Comparison of ENCODE assay signal across 1 cellular context in the genomic region with DNA sequence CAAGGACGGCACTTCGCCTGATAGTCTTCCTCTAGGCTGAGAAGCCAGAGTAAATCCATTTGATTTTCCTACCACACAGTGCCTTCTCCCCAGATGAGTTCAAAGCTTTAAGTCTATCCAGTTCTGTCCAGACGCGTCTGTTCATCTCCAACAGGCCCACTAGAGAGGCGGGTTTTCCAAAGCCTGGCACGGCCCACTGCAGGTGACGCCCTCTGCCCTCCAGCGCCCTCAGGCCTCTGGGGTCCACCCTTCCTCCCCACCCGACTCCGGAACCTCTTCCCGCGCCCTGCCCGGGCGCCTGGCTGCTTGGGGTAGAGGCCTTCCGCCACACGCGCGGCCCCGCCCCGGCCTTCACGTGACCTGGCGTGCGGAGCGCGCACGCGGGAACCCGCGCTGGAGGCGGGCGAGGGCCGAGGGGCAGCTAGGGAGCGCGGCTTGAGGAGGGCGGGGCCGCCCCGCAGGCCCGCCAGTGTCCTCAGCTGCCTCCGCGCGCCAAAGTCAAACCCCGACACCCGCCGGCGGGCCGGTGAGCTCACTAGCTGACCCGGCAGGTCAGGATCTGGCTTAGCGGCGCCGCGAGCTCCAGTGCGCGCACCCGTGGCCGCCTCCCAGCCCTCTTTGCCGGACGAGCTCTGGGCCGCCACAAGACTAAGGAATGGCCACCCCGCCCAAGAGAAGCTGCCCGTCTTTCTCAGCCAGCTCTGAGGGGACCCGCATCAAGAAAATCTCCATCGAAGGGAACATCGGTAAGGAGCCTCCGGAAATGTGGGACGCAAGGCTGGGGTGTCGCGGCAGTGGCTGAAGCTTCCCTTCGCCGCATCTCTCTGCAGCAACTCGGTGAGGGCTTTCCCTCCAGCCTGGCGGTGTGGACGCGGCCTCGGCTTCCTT.
TF ChIP-seq lines count a peak whose summit lies in the region.

Gene DCK (plus strand): TSS at position 469 of the 888 bp plus-strand sequence. CDS start 187 bp downstream, at position 656.

TF ChIP-seq in K562, 482 proteins besides CTCF, POLR2A, EP300 and RAD21 (continued from another document and continues in another):
- TF ChIP-seq, protein P1, sequence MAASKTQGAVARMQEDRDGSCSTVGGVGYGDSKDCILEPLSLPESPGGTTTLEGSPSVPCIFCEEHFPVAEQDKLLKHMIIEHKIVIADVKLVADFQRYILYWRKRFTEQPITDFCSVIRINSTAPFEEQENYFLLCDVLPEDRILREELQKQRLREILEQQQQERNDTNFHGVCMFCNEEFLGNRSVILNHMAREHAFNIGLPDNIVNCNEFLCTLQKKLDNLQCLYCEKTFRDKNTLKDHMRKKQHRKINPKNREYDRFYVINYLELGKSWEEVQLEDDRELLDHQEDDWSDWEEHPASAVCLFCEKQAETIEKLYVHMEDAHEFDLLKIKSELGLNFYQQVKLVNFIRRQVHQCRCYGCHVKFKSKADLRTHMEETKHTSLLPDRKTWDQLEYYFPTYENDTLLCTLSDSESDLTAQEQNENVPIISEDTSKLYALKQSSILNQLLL (CRISPR knock-in tag; IDR thresholded peaks at IDR 0.05; ENCODE audit: borderline replicate concordance), result no peak
- TF ChIP-seq MAFG (tag; conservative IDR thresholded peaks at IDR 0.05), result no peak
- TF ChIP-seq, protein P2, sequence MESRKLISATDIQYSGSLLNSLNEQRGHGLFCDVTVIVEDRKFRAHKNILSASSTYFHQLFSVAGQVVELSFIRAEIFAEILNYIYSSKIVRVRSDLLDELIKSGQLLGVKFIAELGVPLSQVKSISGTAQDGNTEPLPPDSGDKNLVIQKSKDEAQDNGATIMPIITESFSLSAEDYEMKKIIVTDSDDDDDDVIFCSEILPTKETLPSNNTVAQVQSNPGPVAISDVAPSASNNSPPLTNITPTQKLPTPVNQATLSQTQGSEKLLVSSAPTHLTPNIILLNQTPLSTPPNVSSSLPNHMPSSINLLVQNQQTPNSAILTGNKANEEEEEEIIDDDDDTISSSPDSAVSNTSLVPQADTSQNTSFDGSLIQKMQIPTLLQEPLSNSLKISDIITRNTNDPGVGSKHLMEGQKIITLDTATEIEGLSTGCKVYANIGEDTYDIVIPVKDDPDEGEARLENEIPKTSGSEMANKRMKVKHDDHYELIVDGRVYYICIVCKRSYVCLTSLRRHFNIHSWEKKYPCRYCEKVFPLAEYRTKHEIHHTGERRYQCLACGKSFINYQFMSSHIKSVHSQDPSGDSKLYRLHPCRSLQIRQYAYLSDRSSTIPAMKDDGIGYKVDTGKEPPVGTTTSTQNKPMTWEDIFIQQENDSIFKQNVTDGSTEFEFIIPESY (CRISPR knock-in tag; IDR thresholded peaks at IDR 0.05), result peak; percentile 23; the same call in 1 of the 2 replicates
- no peak for TF ChIP-seq XRCC3 (IDR thresholded peaks at IDR 0.05)
- TF ChIP-seq HIVEP1 (CRISPR knock-in tag; IDR thresholded peaks at IDR 0.05), result no peak
- peak; percentile 95 for TF ChIP-seq POLR2G (IDR thresholded peaks at IDR 0.05; ENCODE audit: low read depth, low read length)
- no peak for TF ChIP-seq ZNF398 (CRISPR knock-in tag; IDR thresholded peaks at IDR 0.05)
- no peak for TF ChIP-seq RUNX1 (IDR thresholded peaks at IDR 0.05; ENCODE audit: low read depth)
- no peak for TF ChIP-seq ZNF785 (CRISPR knock-in tag; IDR thresholded peaks at IDR 0.05)
- no peak for TF ChIP-seq MTF1 (CRISPR knock-in tag; IDR thresholded peaks at IDR 0.05; ENCODE audit: borderline replicate concordance)
- TF ChIP-seq, protein P3, sequence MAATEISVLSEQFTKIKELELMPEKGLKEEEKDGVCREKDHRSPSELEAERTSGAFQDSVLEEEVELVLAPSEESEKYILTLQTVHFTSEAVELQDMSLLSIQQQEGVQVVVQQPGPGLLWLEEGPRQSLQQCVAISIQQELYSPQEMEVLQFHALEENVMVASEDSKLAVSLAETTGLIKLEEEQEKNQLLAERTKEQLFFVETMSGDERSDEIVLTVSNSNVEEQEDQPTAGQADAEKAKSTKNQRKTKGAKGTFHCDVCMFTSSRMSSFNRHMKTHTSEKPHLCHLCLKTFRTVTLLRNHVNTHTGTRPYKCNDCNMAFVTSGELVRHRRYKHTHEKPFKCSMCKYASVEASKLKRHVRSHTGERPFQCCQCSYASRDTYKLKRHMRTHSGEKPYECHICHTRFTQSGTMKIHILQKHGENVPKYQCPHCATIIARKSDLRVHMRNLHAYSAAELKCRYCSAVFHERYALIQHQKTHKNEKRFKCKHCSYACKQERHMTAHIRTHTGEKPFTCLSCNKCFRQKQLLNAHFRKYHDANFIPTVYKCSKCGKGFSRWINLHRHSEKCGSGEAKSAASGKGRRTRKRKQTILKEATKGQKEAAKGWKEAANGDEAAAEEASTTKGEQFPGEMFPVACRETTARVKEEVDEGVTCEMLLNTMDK (IDR thresholded peaks at IDR 0.05; ENCODE audit: borderline replicate concordance, insufficient read depth, low read depth, low read length, poor library complexity, severe bottlenecking), result no peak
- no peak for TF ChIP-seq ZNF274 (IDR thresholded peaks at IDR 0.05; ENCODE audit: borderline replicate concordance, low read depth, low read length)
- TF ChIP-seq ZNF174 (CRISPR knock-in tag; IDR thresholded peaks at IDR 0.05), result no peak
- no peak; the same call in 1 of the 2 replicates for TF ChIP-seq REST (CRISPR knock-in tag; IDR thresholded peaks at IDR 0.05; ENCODE audit: low read depth)
- peak; percentile 81 for TF ChIP-seq ELF1 (tag; IDR thresholded peaks at IDR 0.05)
- peak; percentile 76; the same call in 1 of the 2 replicates for TF ChIP-seq ELF2 (CRISPR knock-in tag; IDR thresholded peaks at IDR 0.05)
- 0 out of 2 replicates have a peak, but pooled peaks have one; percentile 11 for TF ChIP-seq ARID1B (IDR thresholded peaks at IDR 0.05)
- no peak for TF ChIP-seq TGIF2 (CRISPR knock-in tag; IDR thresholded peaks at IDR 0.05)
- TF ChIP-seq TFAP4 (CRISPR knock-in tag; IDR thresholded peaks at IDR 0.05; ENCODE audit: borderline replicate concordance), result peak; percentile 91; the same call in 1 of the 2 replicates
- TF ChIP-seq, protein P4, sequence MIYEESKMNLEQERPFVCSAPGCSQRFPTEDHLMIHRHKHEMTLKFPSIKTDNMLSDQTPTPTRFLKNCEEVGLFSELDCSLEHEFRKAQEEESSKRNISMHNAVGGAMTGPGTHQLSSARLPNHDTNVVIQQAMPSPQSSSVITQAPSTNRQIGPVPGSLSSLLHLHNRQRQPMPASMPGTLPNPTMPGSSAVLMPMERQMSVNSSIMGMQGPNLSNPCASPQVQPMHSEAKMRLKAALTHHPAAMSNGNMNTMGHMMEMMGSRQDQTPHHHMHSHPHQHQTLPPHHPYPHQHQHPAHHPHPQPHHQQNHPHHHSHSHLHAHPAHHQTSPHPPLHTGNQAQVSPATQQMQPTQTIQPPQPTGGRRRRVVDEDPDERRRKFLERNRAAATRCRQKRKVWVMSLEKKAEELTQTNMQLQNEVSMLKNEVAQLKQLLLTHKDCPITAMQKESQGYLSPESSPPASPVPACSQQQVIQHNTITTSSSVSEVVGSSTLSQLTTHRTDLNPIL (CRISPR knock-in tag; IDR thresholded peaks at IDR 0.05), result no peak
- TF ChIP-seq, protein P5, sequence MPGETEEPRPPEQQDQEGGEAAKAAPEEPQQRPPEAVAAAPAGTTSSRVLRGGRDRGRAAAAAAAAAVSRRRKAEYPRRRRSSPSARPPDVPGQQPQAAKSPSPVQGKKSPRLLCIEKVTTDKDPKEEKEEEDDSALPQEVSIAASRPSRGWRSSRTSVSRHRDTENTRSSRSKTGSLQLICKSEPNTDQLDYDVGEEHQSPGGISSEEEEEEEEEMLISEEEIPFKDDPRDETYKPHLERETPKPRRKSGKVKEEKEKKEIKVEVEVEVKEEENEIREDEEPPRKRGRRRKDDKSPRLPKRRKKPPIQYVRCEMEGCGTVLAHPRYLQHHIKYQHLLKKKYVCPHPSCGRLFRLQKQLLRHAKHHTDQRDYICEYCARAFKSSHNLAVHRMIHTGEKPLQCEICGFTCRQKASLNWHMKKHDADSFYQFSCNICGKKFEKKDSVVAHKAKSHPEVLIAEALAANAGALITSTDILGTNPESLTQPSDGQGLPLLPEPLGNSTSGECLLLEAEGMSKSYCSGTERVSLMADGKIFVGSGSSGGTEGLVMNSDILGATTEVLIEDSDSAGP (CRISPR knock-in tag; IDR thresholded peaks at IDR 0.05), result peak; percentile 77; the same call in 1 of the 2 replicates
- TF ChIP-seq, protein P6, sequence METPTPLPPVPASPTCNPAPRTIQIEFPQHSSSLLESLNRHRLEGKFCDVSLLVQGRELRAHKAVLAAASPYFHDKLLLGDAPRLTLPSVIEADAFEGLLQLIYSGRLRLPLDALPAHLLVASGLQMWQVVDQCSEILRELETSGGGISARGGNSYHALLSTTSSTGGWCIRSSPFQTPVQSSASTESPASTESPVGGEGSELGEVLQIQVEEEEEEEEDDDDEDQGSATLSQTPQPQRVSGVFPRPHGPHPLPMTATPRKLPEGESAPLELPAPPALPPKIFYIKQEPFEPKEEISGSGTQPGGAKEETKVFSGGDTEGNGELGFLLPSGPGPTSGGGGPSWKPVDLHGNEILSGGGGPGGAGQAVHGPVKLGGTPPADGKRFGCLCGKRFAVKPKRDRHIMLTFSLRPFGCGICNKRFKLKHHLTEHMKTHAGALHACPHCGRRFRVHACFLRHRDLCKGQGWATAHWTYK (CRISPR knock-in tag; IDR thresholded peaks at IDR 0.05), result no peak
- TF ChIP-seq BACH1 (tag; IDR thresholded peaks at IDR 0.05), result no peak
- TF ChIP-seq ZBTB26 (CRISPR knock-in tag; IDR thresholded peaks at IDR 0.05), result no peak
- TF ChIP-seq NELFE (IDR thresholded peaks at IDR 0.05; ENCODE audit: insufficient read depth, insufficient read length), result no peak
- no peak for TF ChIP-seq MTA1 (IDR thresholded peaks at IDR 0.05; ENCODE audit: borderline replicate concordance)
- no peak for TF ChIP-seq KAT7 (CRISPR knock-in tag; IDR thresholded peaks at IDR 0.05; ENCODE audit: borderline replicate concordance)
- no peak; the same call in 1 of the 2 replicates for TF ChIP-seq THRA (IDR thresholded peaks at IDR 0.05)
- no peak for TF ChIP-seq EWSR1 (IDR thresholded peaks at IDR 0.05; ENCODE audit: borderline replicate concordance, low read depth, partially characterized antibody)
- peak; percentile 60 for TF ChIP-seq NFIC (IDR thresholded peaks at IDR 0.05)
- TF ChIP-seq NFE2 (IDR thresholded peaks at IDR 0.05; ENCODE audit: low read depth), result no peak
- 0 out of 2 replicates have a peak, but pooled peaks have one; percentile 37 for TF ChIP-seq ZNF668 (CRISPR knock-in tag; IDR thresholded peaks at IDR 0.05)
- no peak for TF ChIP-seq MAFF (IDR thresholded peaks at IDR 0.05; ENCODE audit: low read length)
